Comparison of ENCODE assay signal across 19 cellular contexts in genomic region chr6:87297115-87297514, GRCh38. TPM values are rescaled to one million over a fixed set of nuclear protein-coding genes. Genes with fewer than 3 reads are reported as not detected.
"Had no signal": no experiment of that assay in that cellular context is flagged by ENCODE, and none has a peak within 500 bp of the region (broad histone marks: within the 10 kb centered on the region; RNA-seq: fewer than 3 reads in every experiment).

No MANE protein-coding gene starts in this region.

- H3K27me3 ChIP-seq: colonic mucosa, hepatocyte, tibial artery had no signal

- H3K36me3 ChIP-seq: colonic mucosa, lower lobe of right lung, tibial artery had no signal

- H3K9me3 ChIP-seq: colonic mucosa, lower lobe of right lung, tibial artery had no signal

- H3K4me3 ChIP-seq: colonic mucosa, hepatocyte, lower lobe of right lung, tibial artery had no signal

- DNase-seq: activated CD4-positive, alpha-beta T cell treated with anti-CD3 and anti-CD28 coated beads for 36 hours; activated CD4-positive, alpha-beta T cell treated with anti-CD3 and anti-CD28 coated beads, Interleukin-2, amount 50 U/mL, for 48 hours; activated gamma-delta T cell treated with Interleukin-2 at 50 U/mL for 16 hours; central memory CD4-positive, alpha-beta T cell; colonic mucosa; foreskin keratinocyte; islet precursor cell; lower lobe of right lung; occipital lobe; posterior cingulate gyrus; stimulated activated CD4-positive, alpha-beta T cell treated with anti-CD3 and anti-CD28 coated beads, Interleukin-12 subunit alpha, Interleukin-12 subunit beta, amount 100 ng/mL, for 4 hours; stimulated activated CD4-positive, alpha-beta T cell treated with anti-CD3 and anti-CD28 coated beads, Interleukin-1b, Interleukin-23, amount 100 ng/mL, for 48 hours; stimulated activated naive CD4-positive, alpha-beta T cell treated with Interleukin-2 at 50 U/mL for 16 hours; substantia nigra; T-cell; tibial artery had no signal

RNA-seq across cellular contexts. Expression of gene GJB7, which starts 32.0 kb away (rescaled TPM):
- total RNA-seq: activated CD4-positive, alpha-beta T cell treated with anti-CD3 and anti-CD28 coated beads for 36 hours; activated T-helper 1 cell treated with anti-CD3 and anti-CD28 coated beads, Interleukin-12 subunit alpha, Interleukin-12 subunit beta, Interleukin-2, Interleukin-4 antibody, amounts not matched to agents 30 ng/mL and 10 ng/mL and 1 ng/mL, durations not matched to agents 14 hours and 24 hours and 36 hours; foreskin keratinocyte; occipital lobe; renal cortical epithelial cell had no signal
